22 cellular contexts compared by ENCODE assay signal in the genomic region with DNA sequence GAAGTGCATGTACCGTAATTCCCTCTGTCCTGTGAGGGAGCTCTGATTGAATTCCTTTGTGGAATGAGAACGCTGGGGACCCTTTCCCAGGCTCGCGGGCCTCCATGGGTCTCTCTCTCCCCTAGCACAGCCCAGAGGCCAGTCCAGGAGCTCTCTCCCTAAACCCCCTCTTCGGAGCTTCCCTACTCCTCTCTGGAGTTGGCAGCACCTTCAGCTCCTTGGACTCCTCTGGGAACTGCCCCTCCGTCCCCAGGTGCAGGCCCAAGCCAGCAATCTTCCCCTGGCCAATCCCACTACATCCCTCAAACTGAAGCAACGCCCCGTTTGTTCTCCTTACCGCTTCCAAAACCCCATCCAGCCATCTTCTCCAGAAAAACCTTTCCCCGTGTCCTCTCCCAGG. TPM values are rescaled to one million over a fixed set of nuclear protein-coding genes. Genes with fewer than 3 reads are reported as not detected.
DNase-seq lines count a peak whose midpoint lies in the region; ATAC-seq and TF ChIP-seq lines count a peak whose summit lies in the region.
"Had no signal": no experiment of that assay in that cellular context is flagged by ENCODE, and none has a peak within 500 bp of the region (broad histone marks: within the 10 kb centered on the region; RNA-seq: fewer than 3 reads in every experiment).

No MANE protein-coding gene starts in this region.

- peak overlapping the region; percentile 19 for H3K4me3 Mint-ChIP-seq in activated CD4-positive, alpha-beta T cell treated with anti-CD3 and anti-CD28 coated beads, Interleukin-2, amount 10 ng/mL, durations not matched to agents 24 days and 14 days
- H3K4me3 Mint-ChIP-seq in T-helper 17 cell (peak overlapping the region; percentile 60), memory B cell (peak overlapping the region; percentile 36)

- no peak overlapping the region for H2BK12ac ChIP-seq in neuronal stem cell (ENCODE audit: low read length)

- H3K9me3 Mint-ChIP-seq in activated CD4-positive, alpha-beta T cell treated with anti-CD3 and anti-CD28 coated beads, Interleukin-2, amount 10 ng/mL, durations not matched to agents 24 days and 14 days, result no peaks in the 10 kb centered on the region
- no peaks in the 10 kb centered on the region for H3K9me3 Mint-ChIP-seq in memory B cell
- H3K9me3 Mint-ChIP-seq: activated CD8-positive, alpha-beta T cell treated with anti-CD3 and anti-CD28 coated beads for 36 hours had no signal

- no peak overlapping the region for H3K27ac Mint-ChIP-seq in activated CD4-positive, alpha-beta T cell treated with anti-CD3 and anti-CD28 coated beads, Interleukin-2, amount 10 ng/mL, durations not matched to agents 24 days and 14 days
- H3K27ac Mint-ChIP-seq in T-helper 17 cell (peak overlapping the region; percentile 78), memory B cell (no peak overlapping the region)
- H3K27ac Mint-ChIP-seq: activated CD8-positive, alpha-beta T cell treated with anti-CD3 and anti-CD28 coated beads for 36 hours had no signal

- no peak overlapping the region for H2AK5ac ChIP-seq in neuronal stem cell (ENCODE audit: low read depth, low read length)

- H2BK120ac ChIP-seq in neuronal stem cell (ENCODE audit: low read depth, low read length), result no peak overlapping the region

- no peak overlapping the region for H2BK15ac ChIP-seq in neuronal stem cell (ENCODE audit: low read length)

- H3K27me3 Mint-ChIP-seq in activated CD4-positive, alpha-beta T cell treated with anti-CD3 and anti-CD28 coated beads, Interleukin-2, amount 10 ng/mL, durations not matched to agents 24 days and 14 days, result no peaks in the 10 kb centered on the region
- H3K27me3 Mint-ChIP-seq in T-helper 17 cell (no peaks in the 10 kb centered on the region), memory B cell (peaks cover 2% of the 10 kb centered on the region)
- H3K27me3 Mint-ChIP-seq: activated CD8-positive, alpha-beta T cell treated with anti-CD3 and anti-CD28 coated beads for 36 hours had no signal

- H4K91ac ChIP-seq in neuronal stem cell (ENCODE audit: low read depth, low read length, poor library complexity), result no peak overlapping the region

- TF ChIP-seq POLR2A in transverse colon (IDR thresholded peaks at IDR 0.05), result no peak

- no CpG with 5 or more reads among the region's 10 CpGs for WGBS in neuronal stem cell (ENCODE audit: extremely low coverage in 2 of 2, insufficient read length in 2 of 2, insufficient replicate concordance in 1 of 2), 2 donors
- WGBS in transverse colon (ENCODE audit: low coverage in 1 of 2), 2 donors, result 84 to 86% methylated on average over 10 of the region's 10 CpGs

- ATAC-seq in T-helper 17 cell, result no peak
- no peak for ATAC-seq in memory B cell (ENCODE audit: low read depth)
- ATAC-seq in HG03139 (IDR thresholded peaks at IDR 0.05; ENCODE audit: unreplicated experiment), result no peak
- ATAC-seq in GM21515 (IDR thresholded peaks at IDR 0.05; ENCODE audit: unreplicated experiment), result no peak

- H3K27me3 ChIP-seq in neuronal stem cell (ENCODE audit: control insufficient read depth in 3 of 3, insufficient read depth in 3 of 3, low read depth in 1 of 3, low read length in 3 of 3) (no peaks in the 10 kb centered on the region), transverse colon (no peaks in the 10 kb centered on the region)
- H3K27me3 ChIP-seq: esophagus muscularis mucosa, left lung had no signal

- no peak overlapping the region for H4K8ac ChIP-seq in neuronal stem cell (ENCODE audit: low read depth, low read length)

- H3K36me3 Mint-ChIP-seq in activated CD4-positive, alpha-beta T cell treated with anti-CD3 and anti-CD28 coated beads, Interleukin-2, amount 10 ng/mL, durations not matched to agents 24 days and 14 days (ENCODE audit: low read depth), result no peaks in the 10 kb centered on the region
- H3K36me3 Mint-ChIP-seq in T-helper 17 cell (ENCODE audit: low read depth) (no peaks in the 10 kb centered on the region), memory B cell (no peaks in the 10 kb centered on the region)

- peaks cover 6% of the 10 kb centered on the region for H3K4me1 Mint-ChIP-seq in activated CD4-positive, alpha-beta T cell treated with anti-CD3 and anti-CD28 coated beads, Interleukin-2, amount 10 ng/mL, durations not matched to agents 24 days and 14 days
- H3K4me1 Mint-ChIP-seq in T-helper 17 cell, result peaks cover 3% of the 10 kb centered on the region
- peaks cover 15% of the 10 kb centered on the region for H3K4me1 Mint-ChIP-seq in memory B cell

- intact Hi-C loops in activated CD4-positive, alpha-beta T cell treated with anti-CD3 and anti-CD28 coated beads, Interleukin-2, amount 10 ng/mL, durations not matched to agents 24 days and 14 days (cut with micrococcal nuclease), result no loop called here
- intact Hi-C loops in transverse colon (cut with DNase I; ENCODE audit: low total_unique reads), result loop anchor here (2.0 kb wide), 1 partner anchor 60 kb away; no protein-coding TSS in a partner anchor

- H3K27ac ChIP-seq in neuronal stem cell (replicated peaks; ENCODE audit: low read length), result no peak overlapping the region
- H3K27ac ChIP-seq in transverse colon, result no peak overlapping the region
- H3K27ac ChIP-seq: GM23248, left lung, neutrophil, psoas muscle had no signal

- peak overlapping the region; percentile 40 for H2AFZ ChIP-seq in neuronal stem cell (ENCODE audit: low read length)

- H3K4me1 ChIP-seq in neuronal stem cell (ENCODE audit: control insufficient read depth in 2 of 2, insufficient read depth in 1 of 2, low read depth in 1 of 2, low read length in 2 of 2) (peaks cover 7 to 9% of the 10 kb centered on the region in 2 donors), transverse colon (peaks cover 7 to 33% (median 23%) of the 10 kb centered on the region in 4 donors)
- H3K4me1 ChIP-seq: psoas muscle had no signal

- H2BK5ac ChIP-seq in neuronal stem cell (ENCODE audit: low read length), result no peak overlapping the region

- H3K4me3 ChIP-seq in neuronal stem cell (ENCODE audit: low read length in 2 of 2) (no peak overlapping the region), transverse colon (no peak overlapping the region)

- H3K23ac ChIP-seq in neuronal stem cell (ENCODE audit: low read depth, low read length, poor library complexity), result no peak overlapping the region

- no peak for DNase-seq in activated CD4-positive, alpha-beta T cell treated with anti-CD3 and anti-CD28 coated beads, Interleukin-2, amount 10 ng/mL, durations not matched to agents 24 days and 14 days
- DNase-seq in activated CD4-positive, alpha-beta T cell treated with anti-CD3 and anti-CD28 coated beads, Interleukin-2, amount 50 U/mL, for 48 hours, result no peak
- DNase-seq in T-helper 17 cell (no peak), memory B cell (ENCODE audit: low spot score in 2 of 2) (no peak), neuronal stem cell (ENCODE audit: low spot score) (no peak), transverse colon (no peak)
- DNase-seq: activated CD4-positive, CD25-positive, alpha-beta regulatory T cell; activated CD8-positive, alpha-beta T cell treated with anti-CD3 and anti-CD28 coated beads for 36 hours; activated gamma-delta T cell treated with Interleukin-2 at 50 U/mL for 16 hours; foreskin melanocyte; GDM1; GM23248; hippocampal formation; left lung; midbrain; psoas muscle; RPMI8226; T1000 had no signal

- H3K79me1 ChIP-seq in neuronal stem cell (ENCODE audit: low read depth, low read length), result peaks cover 2% of the 10 kb centered on the region

- no peak overlapping the region for H3K9ac ChIP-seq in neuronal stem cell (ENCODE audit: low read depth, low read length, poor library complexity)

- H3K18ac ChIP-seq in neuronal stem cell (ENCODE audit: low read length), result no peak overlapping the region

- no peak for TF ChIP-seq CTCF in transverse colon (IDR thresholded peaks at IDR 0.05)

- H3K4ac ChIP-seq in neuronal stem cell (ENCODE audit: low read length), result no peak overlapping the region

- no peak for TF ChIP-seq EP300 in transverse colon (IDR thresholded peaks at IDR 0.05; ENCODE audit: low read depth)

- in situ Hi-C loops in transverse colon (cut with MboI; ENCODE audit: low pct_ligation_motif_present in 1 of 4, low pct_unique_long_range_greater_than_20kb in 1 of 4, low sequenced_read_pairs in 3 of 4), result loop anchor here in 2 of 4 donors (10.0 kb wide), 1 partner anchor 62 kb away; no protein-coding TSS in a partner anchor

- H3K36me3 ChIP-seq in neuronal stem cell (replicated peaks in 1 of 2; ENCODE audit: control insufficient read depth in 2 of 2, insufficient read depth in 2 of 2, low read length in 2 of 2), result no peaks in the 10 kb centered on the region
- H3K36me3 ChIP-seq in transverse colon, result no peaks in the 10 kb centered on the region
- H3K36me3 ChIP-seq: esophagus muscularis mucosa, left lung, neutrophil had no signal

- H3K4me2 ChIP-seq in neuronal stem cell (ENCODE audit: insufficient read depth, low read length, poor library complexity, severe bottlenecking), result no peak overlapping the region

- H3K9me3 ChIP-seq in T-helper 17 cell (ENCODE audit: control insufficient read depth, low read length, poor library complexity, severe bottlenecking) (no peaks in the 10 kb centered on the region), neuronal stem cell (replicated peaks in 1 of 2; ENCODE audit: control insufficient read depth in 2 of 2, insufficient read depth in 1 of 2, low read depth in 1 of 2, low read length in 2 of 2) (no peaks in the 10 kb centered on the region), transverse colon (no peaks in the 10 kb centered on the region)
- H3K9me3 ChIP-seq: esophagus muscularis mucosa, left lung, neutrophil, psoas muscle had no signal

- no peak overlapping the region for H3K14ac ChIP-seq in neuronal stem cell (ENCODE audit: low read length)

RNA-seq across cellular contexts. Expression of a gene that starts 10.5 kb away (rescaled TPM):
- not detected in 2 replicates for total RNA-seq in activated CD4-positive, alpha-beta T cell treated with anti-CD3 and anti-CD28 coated beads, Interleukin-2, amount 10 ng/mL, durations not matched to agents 24 days and 14 days
- total RNA-seq in T-helper 17 cell (not detected), transverse colon (10 to 100 TPM; 24.9 to 95.5 (median 43.8) TPM)
- 0.03 TPM for polyA plus RNA-seq in neuronal stem cell (2013, experiment 1 of 2)
- polyA plus RNA-seq in neuronal stem cell (2013, experiment 2 of 2), result 0.03 TPM
- total RNA-seq: activated CD8-positive, alpha-beta T cell treated with anti-CD3 and anti-CD28 coated beads for 36 hours had no signal

Comparison
In these comparisons a context has a peak if more than half of its experiments do, and no peak if none do; other contexts are left out.
1. RNA of a gene that starts 10.5 kb away (total RNA-seq): 24.9 to 95.5 TPM in transverse colon; not detected in activated CD4-positive, alpha-beta T cell treated with anti-CD3 and anti-CD28 coated beads, Interleukin-2, amount 10 ng/mL, durations not matched to agents 24 days and 14 days and not detected in T-helper 17 cell; every median in the first group is over 10 times any median in the second.
2. Peak in every context shown above with its lines, with median percentiles within 50 percentile points of each other: H3K4me3 Mint-ChIP-seq.